Comparison of ENCODE assay signal across 10 cellular contexts in genomic region chr12:9667403-9667802, GRCh38. TPM values are rescaled to one million over a fixed set of nuclear protein-coding genes. Genes with fewer than 3 reads are reported as not detected.
A peak's percentile ranks its signal among the peaks of the same experiment; 100 is the strongest.
DNase-seq lines count a peak whose midpoint lies in the region; ATAC-seq, FAIRE-seq and TF ChIP-seq lines count a peak whose summit lies in the region.
"Had no signal": no experiment of that assay in that cellular context is flagged by ENCODE, and none has a peak within 500 bp of the region (broad histone marks: within the 10 kb centered on the region; RNA-seq: fewer than 3 reads in every experiment).

No MANE protein-coding gene starts in this region.

- DNase-seq in GM12892 (ENCODE audit: insufficient read length) (no peak), GM12878 (ENCODE audit: low read depth, low spot score) (peak; percentile 72), epidermal melanocyte (ENCODE audit: insufficient read length, low spot score) (no peak), GOT3 (lab: John Stamatoyannopoulos, UW) (no peak), EL (no peak)
- DNase-seq in central memory CD4-positive, alpha-beta T cell = no peak
- DNase-seq: colonic mucosa, transverse colon had no signal

- WGBS in GM12878 (ENCODE audit: insufficient coverage, insufficient replicate concordance, low lambda C conversion rate, missing lambda C conversion rate) = 0% methylated on average over 2 of the region's 2 CpGs

- H3K79me2 ChIP-seq in GM12878 (ENCODE audit: control insufficient read depth, insufficient read depth, low read length) = peaks cover 45% of the 10 kb centered on the region

- FAIRE-seq in GM12892 (lab: Jason Lieb, UNC) (peak; percentile 92), GM12878 (lab: Jason Lieb, UNC) (peak; percentile 88)

- CTCF ChIA-PET in GM12878 (lab: Yijun Ruan, JAX) = interaction anchor here (0.6 to 0.7 kb wide), 2 partner anchors 32 to 52 kb away, joined by 3 read pairs; no protein-coding TSS in a partner anchor

- H3K9ac ChIP-seq in GM12878 (ENCODE audit: control insufficient read depth, insufficient read depth, low read length) = peak overlapping the region; percentile 67

- H3K9me3 ChIP-seq in GM12878 (replicated peaks; ENCODE audit: control insufficient read depth, insufficient read depth, low read length) = no peaks in the 10 kb centered on the region; the same call in 2 of the 3 replicates
- H3K9me3 ChIP-seq: colonic mucosa, transverse colon had no signal

- H3K27ac ChIP-seq in GM12878 (ENCODE audit: control insufficient read depth, insufficient read depth) = peak overlapping the region; percentile 91

- no peaks in the 10 kb centered on the region for H3K36me3 ChIP-seq in GM12878 (ENCODE audit: control insufficient read depth in 2 of 2, insufficient read depth in 2 of 2, low read length in 1 of 2)
- H3K36me3 ChIP-seq: colonic mucosa, transverse colon had no signal

- H4K20me1 ChIP-seq in GM12878 (ENCODE audit: control insufficient read depth, insufficient read depth) = no peaks in the 10 kb centered on the region

- 0 out of 2 replicates have a peak, but pooled peaks have one; percentile 3 for TF ChIP-seq RAD21 in GM12878 (IDR thresholded peaks at IDR 0.05; ENCODE audit: insufficient read depth, low read depth, low read length)

- no peak overlapping the region for H3K4me3 ChIP-seq in GM12878
- H3K4me3 ChIP-seq: colonic mucosa, transverse colon had no signal

- peak; percentile 44 for ATAC-seq in GM19463 (IDR thresholded peaks at IDR 0.05; ENCODE audit: unreplicated experiment)
- peak; percentile 65 for ATAC-seq in HG03175 (IDR thresholded peaks at IDR 0.05; ENCODE audit: unreplicated experiment)
- ATAC-seq in GM12878 = peak; percentile 58

- in situ Hi-C loops in GM12878 (cut with MboI) = loop anchor here (25.0 kb wide), 1 partner anchor 1030 kb away; no protein-coding TSS in a partner anchor

- SMC1A ChIA-PET in GM12878 (lab: Charles Lee; ENCODE audit: uncharacterized antibody, unreplicated experiment) = interaction anchor here (1.1 to 2.8 kb wide), 3 partner anchors 13 to 41 kb away, joined by 3 to 9 read pairs (median 9); no protein-coding TSS in a partner anchor

- no peak for TF ChIP-seq POLR2A in GM12892 (IDR thresholded peaks at IDR 0.05; ENCODE audit: low read depth, low read length)
- TF ChIP-seq POLR2A in GM12878 (IDR thresholded peaks at IDR 0.05; ENCODE audit: low read depth, low read length) = no peak

- TF ChIP-seq CTCF in GM12878 (IDR thresholded peaks at IDR 0.05 in 2 of 3, conservative IDR thresholded peaks at IDR 0.05 in 1 of 3; ENCODE audit: control insufficient read depth in 2 of 3, extremely low read depth in 1 of 3, insufficient read depth in 1 of 3, low read depth in 3 of 3, low read length in 3 of 3) = no peak

- BruUV-seq in GM12878 (replicated peaks; lab: Mats Ljungman, UMichigan) = no TSS peak

- RAD21 ChIA-PET in GM12878 (lab: Charles Lee; ENCODE audit: unreplicated experiment) = interaction anchor here (1.3 kb wide), 1 partner anchor 94 kb away, joined by 4 read pairs; the partner anchor contains the start of gene CD69

- peak; percentile 50 to 81; a peak in 2 of 4 replicates for TF ChIP-seq EP300 in GM12878 (IDR thresholded peaks at IDR 0.05; ENCODE audit: borderline replicate concordance in 1 of 2, control insufficient read depth in 1 of 2, low read depth in 2 of 2, low read length in 2 of 2)

- POLR2A ChIA-PET in GM12878 (lab: Charles Lee) = no interaction called here

- H3K4me2 ChIP-seq in GM12878 (ENCODE audit: control insufficient read depth, insufficient read depth) = peak overlapping the region; percentile 69

- H3K27me3 ChIP-seq in GM12878 (replicated peaks in 1 of 2; ENCODE audit: control insufficient read depth in 2 of 2, insufficient read depth in 2 of 2, low read length in 1 of 2) = no peaks in the 10 kb centered on the region; a peak in 1 of 4 replicates
- H3K27me3 ChIP-seq: colonic mucosa, transverse colon had no signal

- 0 out of 2 replicates have a peak overlapping the region, but pooled peaks have one; percentile 12 for H2AFZ ChIP-seq in GM12878 (ENCODE audit: control insufficient read depth, low read depth, low read length)

- intact Hi-C loops in GM12878 (cut with micrococcal nuclease; ENCODE audit: unreplicated experiment) = no loop called here

- peaks cover 26% of the 10 kb centered on the region for H3K4me1 ChIP-seq in GM12878 (ENCODE audit: control insufficient read depth, insufficient read depth, low read length)
- H3K4me1 ChIP-seq: colonic mucosa had no signal

TF ChIP-seq in GM12878, 131 proteins besides CTCF, POLR2A, EP300 and RAD21 (continues in another document):
- peak; percentile 17; the same call in 1 of the 2 replicates for TF ChIP-seq NFIC (IDR thresholded peaks at IDR 0.05; ENCODE audit: low read depth, low read length)
- TF ChIP-seq MTA2 (IDR thresholded peaks at IDR 0.05; ENCODE audit: low read depth) = peak; percentile 66; the same call in 1 of the 2 replicates
- peak; percentile 91; the same call in 1 of the 2 replicates for TF ChIP-seq ZNF24 (IDR thresholded peaks at IDR 0.05)
- TF ChIP-seq DPF2 (IDR thresholded peaks at IDR 0.05) = no peak; the same call in 1 of the 2 replicates
- TF ChIP-seq PKNOX1 (IDR thresholded peaks at IDR 0.05) = peak; percentile 87
- TF ChIP-seq CREM (IDR thresholded peaks at IDR 0.05; ENCODE audit: low read depth) = 0 out of 2 replicates have a peak, but pooled peaks have one; percentile 13

RNA-seq across cellular contexts. Expression of gene CLEC2D, which starts 2.1 kb away (rescaled TPM):
- polyA plus RNA-seq in GM12892 (2012; ENCODE audit: missing spikeins) = 187 TPM
- 3.9 and 5.2 TPM in 2 replicates for total RNA-seq in GM12878 (2013; cell fraction: nucleolus; rRNA removed)
- total RNA-seq in GM12878 (2014; rRNA removed) = 14.9 and 16.1 TPM in 2 replicates
- 14.4 and 16.2 TPM in 2 replicates for total RNA-seq in GM12878 (2014; rRNA removed; fragmentation: Illumina TruSeq; extraction: Trizol)
- 15.4 and 15.5 TPM in 2 replicates for total RNA-seq in GM12878 (2021)
- 121 TPM for polyA plus RNA-seq in GM12878 (2011; ENCODE audit: low read depth)
- polyA plus RNA-seq in GM12878 (2011; rRNA removed) = 4.6 and 6.2 TPM in 2 replicates
- polyA plus RNA-seq in GM12878 (2011; cell fraction: cytosol; rRNA removed) = 1.0 and 1.9 TPM in 2 replicates
- polyA plus RNA-seq in GM12878 (2011; cell fraction: nucleus; rRNA removed) = 4.2 and 4.5 TPM in 2 replicates
- polyA plus RNA-seq in GM12878 (2012) = 76.6 and 111 TPM in 2 replicates
- polyA plus RNA-seq in GM12878 (2014; fragmentation: Illumina TruSeq; extraction: Trizol) = 16.5 and 29.1 TPM in 2 replicates
- polyA plus RNA-seq in GM12878 (2014; fragmentation: Nextera tagmentation; extraction: Ambion mirVana) = 10 to 100 TPM; 29.8 TPM
- polyA plus RNA-seq in GM12878 (2014; rRNA removed) = 14.8 and 14.9 TPM in 2 replicates
- 10 to 100 TPM; 25.4 to 27.5 TPM for polyA plus RNA-seq in GM12878 (2016; fragmentation: Nextera tagmentation; extraction: Ambion mirVana)
- 3.1 and 3.8 TPM in 2 replicates for polyA minus RNA-seq in GM12878 (2011; rRNA and poly(A)+ RNA removed)
- 1.4 and 1.5 TPM in 2 replicates for polyA minus RNA-seq in GM12878 (2011; cell fraction: cytosol; rRNA and poly(A)+ RNA removed)
- 1.3 and 3.0 TPM in 2 replicates for polyA minus RNA-seq in GM12878 (2011; cell fraction: nucleus; rRNA and poly(A)+ RNA removed)

RNA-seq across cellular contexts. Expression of gene KLRB1, which starts 59.7 kb away (rescaled TPM):
- 0.78 TPM for polyA plus RNA-seq in GM12892 (2012; ENCODE audit: missing spikeins)
- not detected in 2 replicates for total RNA-seq in GM12878 (2013; cell fraction: nucleolus; rRNA removed)
- total RNA-seq in GM12878 (2014; rRNA removed) (not detected in 2 replicates), GM12878 (2014; rRNA removed; fragmentation: Illumina TruSeq; extraction: Trizol) (not detected in 2 replicates), GM12878 (2021) (not detected in 2 replicates)
- polyA plus RNA-seq in GM12878 (2011; ENCODE audit: low read depth) = not detected
- polyA plus RNA-seq in GM12878 (2011; rRNA removed) (not detected in 2 replicates), GM12878 (2014; fragmentation: Illumina TruSeq; extraction: Trizol) (not detected in 2 replicates), GM12878 (2014; fragmentation: Nextera tagmentation; extraction: Ambion mirVana) (not detected), GM12878 (2014; rRNA removed) (not detected in 2 replicates), GM12878 (2016; fragmentation: Nextera tagmentation; extraction: Ambion mirVana) (not detected)
- polyA plus RNA-seq in GM12878 (2011; cell fraction: cytosol; rRNA removed) = not detected in 2 replicates
- not detected in 2 replicates for polyA plus RNA-seq in GM12878 (2011; cell fraction: nucleus; rRNA removed)
- polyA plus RNA-seq in GM12878 (2012) = 0.07 TPM in 1 of 2 replicates, not detected in the other
- polyA minus RNA-seq in GM12878 (2011; rRNA and poly(A)+ RNA removed) = not detected in 2 replicates
- not detected in 2 replicates for polyA minus RNA-seq in GM12878 (2011; cell fraction: cytosol; rRNA and poly(A)+ RNA removed)
- polyA minus RNA-seq in GM12878 (2011; cell fraction: nucleus; rRNA and poly(A)+ RNA removed) = not detected in 2 replicates
